Comparison of ENCODE assay signal across 8 cellular contexts in the genomic region with DNA sequence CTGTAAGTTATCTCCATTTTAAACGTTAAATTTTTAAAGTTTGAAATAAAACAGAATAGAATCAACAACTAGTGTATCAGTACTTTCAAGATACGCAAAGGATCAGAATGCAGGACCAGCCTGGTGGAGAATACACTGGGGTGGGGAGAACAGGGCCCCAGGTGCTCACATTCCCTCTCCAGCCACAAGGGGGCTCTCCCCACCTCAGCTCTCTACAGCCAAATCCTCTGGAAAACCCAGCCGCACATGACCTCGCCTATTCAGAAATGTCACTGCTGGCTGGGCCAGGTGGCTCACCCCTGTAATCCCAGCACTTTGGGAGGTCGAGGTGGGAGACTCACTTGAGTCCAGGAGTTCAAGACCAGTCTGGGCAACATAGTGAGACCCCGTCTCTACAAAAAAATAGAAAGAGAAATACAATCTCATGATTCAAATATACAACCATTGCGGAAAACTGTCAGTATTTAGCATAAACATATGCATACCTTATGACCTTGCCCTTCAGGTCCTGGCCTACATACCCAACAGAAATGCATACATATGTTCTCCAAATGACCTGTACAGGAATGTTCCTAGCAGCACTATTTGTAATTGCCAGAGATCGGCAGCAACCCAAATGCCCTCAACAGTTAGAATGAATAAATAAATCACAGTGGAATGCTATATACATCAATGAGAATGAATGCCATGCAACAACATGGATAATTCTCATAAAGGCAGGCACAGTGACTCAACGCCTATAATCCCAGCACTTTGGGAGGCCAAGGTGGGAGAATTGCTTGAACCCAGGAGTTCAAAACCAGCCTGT. TPM values are rescaled to one million over a fixed set of nuclear protein-coding genes. Genes with fewer than 3 reads are reported as not detected.
DNase-seq lines count a peak whose midpoint lies in the region; ATAC-seq and TF ChIP-seq lines count a peak whose summit lies in the region.

No MANE protein-coding gene starts in this region.

- WGBS in esophagus squamous epithelium, 2 donors, result 49 to 50% methylated on average over 8 to 9 of the region's 9 CpGs

- H3K27ac ChIP-seq in OCI-LY1 (ENCODE audit: low read depth, low read length, poor library complexity, severe bottlenecking) (no peak overlapping the region), esophagus squamous epithelium (no peak overlapping the region), osteoblast (ENCODE audit: low read depth, low read length) (no peak overlapping the region), upper lobe of right lung (no peak overlapping the region)

- intact Hi-C loops in esophagus squamous epithelium (cut with DNase I), result no loop called here
- intact Hi-C loops in upper lobe of right lung (cut with DNase I), result no loop called here

- no peaks in the 10 kb centered on the region for H3F3A ChIP-seq in OCI-LY1 (ENCODE audit: insufficient read depth, low read length)

- DNase-seq in CMK (ENCODE audit: low read depth), result peak; percentile 41
- peak; percentile 52 for DNase-seq in activated T-cell treated with anti-CD3 and anti-CD28 coated beads for 1 hour (ENCODE audit: low read depth)
- DNase-seq in esophagus squamous epithelium (lab: John Stamatoyannopoulos, UW), result no peak
- peak; percentile 91 for DNase-seq in osteoblast (ENCODE audit: insufficient read length, low spot score, missing footprints)
- peak; percentile 70 for DNase-seq in upper lobe of right lung

- no peak overlapping the region for H3K9ac ChIP-seq in OCI-LY1 (ENCODE audit: low read length)

- H3K79me2 ChIP-seq in OCI-LY1 (ENCODE audit: insufficient read depth, low read length) (no peaks in the 10 kb centered on the region), osteoblast (ENCODE audit: insufficient read depth, low read length) (no peaks in the 10 kb centered on the region)

- H2AFZ ChIP-seq in OCI-LY1 (ENCODE audit: low read length) (no peak overlapping the region), osteoblast (ENCODE audit: low read length) (no peak overlapping the region)

- no peaks in the 10 kb centered on the region for H3K9me2 ChIP-seq in OCI-LY1 (ENCODE audit: low read depth, low read length)

- H3K9me3 ChIP-seq in OCI-LY1 (ENCODE audit: low read length), result no peaks in the 10 kb centered on the region
- no peaks in the 10 kb centered on the region for H3K9me3 ChIP-seq in esophagus squamous epithelium
- H3K9me3 ChIP-seq in osteoblast (ENCODE audit: low read depth, low read length), result no peaks in the 10 kb centered on the region
- H3K9me3 ChIP-seq in upper lobe of right lung, result no peaks in the 10 kb centered on the region

- no peaks in the 10 kb centered on the region for H3K27me3 ChIP-seq in OCI-LY1 (ENCODE audit: insufficient read depth, low read length)
- no peaks in the 10 kb centered on the region for H3K27me3 ChIP-seq in esophagus squamous epithelium
- H3K27me3 ChIP-seq in osteoblast (ENCODE audit: insufficient read depth, low read length), result peaks cover 9% of the 10 kb centered on the region
- H3K27me3 ChIP-seq in upper lobe of right lung, result no peaks in the 10 kb centered on the region

- H3K4me3 ChIP-seq in OCI-LY1 (ENCODE audit: low read depth, low read length, poor library complexity, severe bottlenecking), result no peak overlapping the region
- H3K4me3 ChIP-seq in esophagus squamous epithelium, result no peak overlapping the region
- H3K4me3 ChIP-seq in osteoblast (ENCODE audit: insufficient read depth, low read length), result no peak overlapping the region
- H3K4me3 ChIP-seq in upper lobe of right lung, result no peak overlapping the region

- H3K36me3 ChIP-seq in OCI-LY1 (ENCODE audit: insufficient read depth, low read length), result no peaks in the 10 kb centered on the region
- H3K36me3 ChIP-seq in esophagus squamous epithelium, result no peaks in the 10 kb centered on the region
- no peaks in the 10 kb centered on the region for H3K36me3 ChIP-seq in osteoblast (ENCODE audit: insufficient read depth, low read length)
- H3K36me3 ChIP-seq in upper lobe of right lung, result no peaks in the 10 kb centered on the region

- H4K20me1 ChIP-seq in OCI-LY1 (ENCODE audit: insufficient read depth, low read length) (no peaks in the 10 kb centered on the region), osteoblast (ENCODE audit: insufficient read depth, low read length) (no peaks in the 10 kb centered on the region)

- peak; percentile 44 for ATAC-seq in HG02870 (IDR thresholded peaks at IDR 0.05; ENCODE audit: unreplicated experiment)
- peak; percentile 96 for ATAC-seq in upper lobe of right lung
- ATAC-seq in HG02759 (IDR thresholded peaks at IDR 0.05; ENCODE audit: unreplicated experiment), result no peak

- H3K4me2 ChIP-seq in OCI-LY1 (ENCODE audit: low read length), result no peak overlapping the region
- H3K4me2 ChIP-seq in osteoblast (ENCODE audit: insufficient read depth, low read length), result no peak overlapping the region

- TF ChIP-seq CTCF in OCI-LY1 (IDR thresholded peaks at IDR 0.05; ENCODE audit: low read length), result peak; percentile 76
- peak; percentile 70 to 88 (median 78) for TF ChIP-seq CTCF in esophagus squamous epithelium (IDR thresholded peaks at IDR 0.05)
- peak; percentile 88 for TF ChIP-seq CTCF in osteoblast (IDR thresholded peaks at IDR 0.05; ENCODE audit: extremely low read depth, low read depth, low read length)
- peak; percentile 88 for TF ChIP-seq CTCF in upper lobe of right lung (IDR thresholded peaks at IDR 0.05)

- no peak for TF ChIP-seq POLR2A in esophagus squamous epithelium (IDR thresholded peaks at IDR 0.05)

- H3K4me1 ChIP-seq in OCI-LY1 (ENCODE audit: insufficient read depth, low read length, severe bottlenecking), result no peaks in the 10 kb centered on the region
- H3K4me1 ChIP-seq in esophagus squamous epithelium, result peaks cover 4 to 20% (median 13%) of the 10 kb centered on the region in 3 donors
- H3K4me1 ChIP-seq in osteoblast (ENCODE audit: insufficient read depth, low read length), result no peaks in the 10 kb centered on the region
- H3K4me1 ChIP-seq in upper lobe of right lung, result peaks cover under 1% of the 10 kb centered on the region

RNA-seq across cellular contexts. Expression of a gene that starts 18.4 kb away (rescaled TPM):
- total RNA-seq in esophagus squamous epithelium, result 1 to 10 TPM in 1 of 4 donors, under 1 TPM in 1, not detected in 2; 0.53 to 3.4 TPM
- total RNA-seq in osteoblast, result not detected in 2 replicates
- total RNA-seq in upper lobe of right lung, result not detected

RNA-seq across cellular contexts. Expression of a gene that starts 32.3 kb away (rescaled TPM):
- total RNA-seq in esophagus squamous epithelium, result 100 to 1,000 TPM; 312 to 823 (median 569) TPM
- 0.88 TPM in 1 of 2 replicates, not detected in the other for total RNA-seq in osteoblast
- total RNA-seq in upper lobe of right lung, result 0.75 TPM

Comparison
In these comparisons a context has a peak if more than half of its experiments do, and no peak if none do; other contexts are left out.
1. RNA of a gene that starts 32.3 kb away (total RNA-seq): 312 to 823 TPM in esophagus squamous epithelium; 0.75 TPM in upper lobe of right lung (single experiment) and 0.88 TPM in osteoblast; every median in the first group is over 100 times any median in the second.
2. Peak in every context shown above with its lines, with median percentiles within 50 percentile points of each other: CTCF ChIP-seq.